ENCODE assay signal across 15 cellular contexts in the genomic region with DNA sequence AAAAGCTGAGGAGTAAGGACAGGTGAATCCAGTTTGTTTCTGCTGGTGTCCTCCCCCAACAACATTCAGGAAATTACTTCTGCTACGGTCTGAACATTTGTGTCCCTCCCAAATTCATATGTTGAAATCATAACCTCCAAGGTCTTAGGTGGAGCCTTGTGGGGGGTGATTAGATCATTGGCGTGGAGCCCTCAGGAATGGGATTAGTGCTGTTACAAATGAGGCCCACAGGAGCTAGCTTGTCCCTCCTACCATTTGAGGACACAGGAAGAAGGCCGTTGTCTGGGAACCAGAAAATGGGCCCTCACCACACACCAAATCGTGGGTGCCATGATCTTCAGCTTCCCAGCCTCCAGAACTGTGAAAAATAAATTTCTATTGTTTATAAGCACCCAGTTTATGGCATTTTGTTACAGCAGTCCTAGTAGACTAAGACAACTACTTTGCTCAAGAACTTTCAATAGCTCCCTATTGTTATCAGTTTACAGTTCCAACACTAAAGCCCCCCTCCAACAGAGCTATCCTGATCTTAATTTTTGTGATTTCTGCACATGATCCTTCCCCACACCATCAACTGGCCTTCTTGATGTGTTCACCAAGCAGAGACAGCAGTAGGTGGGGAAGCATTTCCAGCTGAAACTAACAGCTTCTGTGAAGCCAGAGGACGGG. TPM values are rescaled to one million over a fixed set of nuclear protein-coding genes. Genes with fewer than 3 reads are reported as not detected.
DNase-seq lines count a peak whose midpoint lies in the region; ATAC-seq and TF ChIP-seq lines count a peak whose summit lies in the region.
"Had no signal": no experiment of that assay in that cellular context is flagged by ENCODE, and none has a peak within 500 bp of the region (broad histone marks: within the 10 kb centered on the region; RNA-seq: fewer than 3 reads in every experiment).

No MANE protein-coding gene starts in this region.

- H3K4me3 ChIP-seq in Caco-2 (ENCODE audit: low read depth, low read length) (no peak overlapping the region), HUES6 (ENCODE audit: low read depth, low read length) (peak overlapping the region; percentile 5; the same call in 1 of the 2 replicates), endodermal cell (ENCODE audit: low read length) (no peak overlapping the region), neural progenitor cell (no peak overlapping the region)
- H3K4me3 ChIP-seq: GM23248 had no signal

- CTCF ChIA-PET in Caco-2 (lab: Charles Lee): interaction anchor here (1.3 to 1.7 kb wide), 2 partner anchors 19 to 28 kb away, joined by 8 read pairs; partner anchors contain the start of gene ZNF503
- CTCF ChIA-PET in activated CD4-positive, alpha-beta T cell treated with anti-CD3 and anti-CD28 coated beads for 36 hours (lab: Charles Lee): interaction anchor here (0.8 kb wide), 1 partner anchor 18 kb away, joined by 3 read pairs; no protein-coding TSS in a partner anchor

- H3K4me3 Mint-ChIP-seq in Caco-2 (ENCODE audit: unreplicated experiment) (peak overlapping the region; percentile 72), endodermal cell (no peak overlapping the region), neural progenitor cell (peak overlapping the region; percentile 54)
- no peak overlapping the region for H3K4me3 Mint-ChIP-seq in activated CD4-positive, alpha-beta T cell treated with anti-CD3 and anti-CD28 coated beads for 36 hours
- H3K4me3 Mint-ChIP-seq: naive thymus-derived CD8-positive, alpha-beta T cell had no signal

- H3K79me2 ChIP-seq in neural progenitor cell (ENCODE audit: low read depth): no peaks in the 10 kb centered on the region

- H3K4me2 ChIP-seq in neural progenitor cell: peak overlapping the region; percentile 53

- H3K4me1 ChIP-seq in Caco-2: peaks cover 52% of the 10 kb centered on the region
- peaks cover 53% of the 10 kb centered on the region for H3K4me1 ChIP-seq in HUES6 (ENCODE audit: control insufficient read depth, insufficient read depth, low read length)
- H3K4me1 ChIP-seq in endodermal cell (ENCODE audit: control insufficient read depth, insufficient read depth, low read length): peaks cover 11% of the 10 kb centered on the region
- peaks cover 46% of the 10 kb centered on the region for H3K4me1 ChIP-seq in neural progenitor cell
- H3K4me1 ChIP-seq: BE2C had no signal

- no peak for ATAC-seq in activated CD4-positive, alpha-beta T cell treated with anti-CD3 and anti-CD28 coated beads for 36 hours
- ATAC-seq in sciatic nerve: no peak
- ATAC-seq: naive thymus-derived CD8-positive, alpha-beta T cell had no signal

- no peaks in the 10 kb centered on the region for H3K9me3 ChIP-seq in Caco-2
- no peaks in the 10 kb centered on the region for H3K9me3 ChIP-seq in HUES6 (ENCODE audit: control insufficient read depth, insufficient read depth, low read depth, low read length)
- no peaks in the 10 kb centered on the region for H3K9me3 ChIP-seq in endodermal cell (ENCODE audit: control insufficient read depth, low read length)
- H3K9me3 ChIP-seq in neural progenitor cell (ENCODE audit: low read depth): no peaks in the 10 kb centered on the region
- H3K9me3 ChIP-seq: BE2C had no signal

- H3K27ac ChIP-seq in HUES6 (ENCODE audit: low read depth, low read length): no peak overlapping the region
- no peak overlapping the region for H3K27ac ChIP-seq in endodermal cell (ENCODE audit: low read depth, low read length)
- H3K27ac ChIP-seq in neural progenitor cell: no peak overlapping the region
- H3K27ac ChIP-seq: brain microvascular endothelial cell, GM23248 had no signal

- H3K27ac Mint-ChIP-seq in Caco-2 (ENCODE audit: unreplicated experiment) (peak overlapping the region; percentile 81), endodermal cell (no peak overlapping the region), neural progenitor cell (no peak overlapping the region)
- H3K27ac Mint-ChIP-seq in activated CD4-positive, alpha-beta T cell treated with anti-CD3 and anti-CD28 coated beads for 36 hours: no peak overlapping the region
- H3K27ac Mint-ChIP-seq: naive thymus-derived CD8-positive, alpha-beta T cell had no signal

- no TSS peak for BruUV-seq in Caco-2 (replicated peaks; lab: Mats Ljungman, UMichigan)

- H3K36me3 ChIP-seq in Caco-2 (ENCODE audit: control insufficient read depth, insufficient read depth, low read length) (no peaks in the 10 kb centered on the region), HUES6 (ENCODE audit: control insufficient read depth, insufficient read depth, low read length) (no peaks in the 10 kb centered on the region), endodermal cell (ENCODE audit: control insufficient read depth, insufficient read depth, low read length) (no peaks in the 10 kb centered on the region), neural progenitor cell (no peaks in the 10 kb centered on the region)
- H3K36me3 ChIP-seq: BE2C, brain microvascular endothelial cell had no signal

- H3K9me3 Mint-ChIP-seq in Caco-2 (ENCODE audit: unreplicated experiment): no peaks in the 10 kb centered on the region
- H3K9me3 Mint-ChIP-seq in endodermal cell: no peaks in the 10 kb centered on the region
- peaks cover 2% of the 10 kb centered on the region for H3K9me3 Mint-ChIP-seq in neural progenitor cell
- H3K9me3 Mint-ChIP-seq in activated CD4-positive, alpha-beta T cell treated with anti-CD3 and anti-CD28 coated beads for 36 hours (ENCODE audit: low read depth): no peaks in the 10 kb centered on the region
- H3K9me3 Mint-ChIP-seq: activated naive CD4-positive, alpha-beta T cell treated with anti-CD3 and anti-CD28 coated beads, Interleukin-2, amount 50 U/mL, for 72 hours had no signal

- no peak overlapping the region for H2AFZ ChIP-seq in neural progenitor cell (replicated peaks)
- H2AFZ ChIP-seq: GM23248 had no signal

- peaks cover 7% of the 10 kb centered on the region for H4K20me1 ChIP-seq in neural progenitor cell (ENCODE audit: low read depth)

- DNase-seq in Caco-2 (no peak), endodermal cell (peak; percentile 35), neural progenitor cell (ENCODE audit: low spot score) (no peak), sciatic nerve (ENCODE audit: low spot score) (no peak)
- no peak for DNase-seq in activated naive CD4-positive, alpha-beta T cell treated with anti-CD3 and anti-CD28 coated beads, Interleukin-2, amount 50 U/mL, for 16 hours
- no peak for DNase-seq in activated CD4-positive, alpha-beta T cell treated with anti-CD3 and anti-CD28 coated beads for 36 hours
- DNase-seq: activated CD4-positive, alpha-beta T cell treated with anti-CD3 and anti-CD28 coated beads for 4 hours; naive thymus-derived CD8-positive, alpha-beta T cell; NCI-H1417 treated with DMSO at 0.1 percent for 48 hours; NCI-H345 had no signal

- H3K27me3 Mint-ChIP-seq in Caco-2 (ENCODE audit: insufficient read depth, unreplicated experiment) (no peaks in the 10 kb centered on the region), endodermal cell (ENCODE audit: insufficient read depth) (peaks cover 77% of the 10 kb centered on the region), neural progenitor cell (ENCODE audit: insufficient read depth, low read depth) (peaks cover 26% of the 10 kb centered on the region)
- peaks cover 30% of the 10 kb centered on the region for H3K27me3 Mint-ChIP-seq in activated CD4-positive, alpha-beta T cell treated with anti-CD3 and anti-CD28 coated beads for 36 hours

- H3K36me3 Mint-ChIP-seq in Caco-2 (ENCODE audit: insufficient read depth, unreplicated experiment) (peaks cover 6% of the 10 kb centered on the region), endodermal cell (ENCODE audit: low read depth) (no peaks in the 10 kb centered on the region), neural progenitor cell (no peaks in the 10 kb centered on the region)
- no peaks in the 10 kb centered on the region for H3K36me3 Mint-ChIP-seq in activated CD4-positive, alpha-beta T cell treated with anti-CD3 and anti-CD28 coated beads for 36 hours (ENCODE audit: low read depth)
- H3K36me3 Mint-ChIP-seq: activated naive CD4-positive, alpha-beta T cell treated with anti-CD3 and anti-CD28 coated beads, Interleukin-2, amount 50 U/mL, for 72 hours; naive thymus-derived CD8-positive, alpha-beta T cell had no signal

- no peak overlapping the region for H3K9ac ChIP-seq in HUES6 (ENCODE audit: low read length)
- no peak overlapping the region for H3K9ac ChIP-seq in endodermal cell (ENCODE audit: extremely low read depth, low read length, poor library complexity, severe bottlenecking)
- H3K9ac ChIP-seq in neural progenitor cell: no peak overlapping the region
- H3K9ac ChIP-seq: GM23248 had no signal

- intact Hi-C loops in Caco-2 (cut with micrococcal nuclease; ENCODE audit: unreplicated experiment) (no loop called here), sciatic nerve (cut with DNase I) (no loop called here)
- intact Hi-C loops in activated CD4-positive, alpha-beta T cell treated with anti-CD3 and anti-CD28 coated beads for 36 hours (cut with DNase I, micrococcal nuclease): no loop called here

- WGBS in endodermal cell (ENCODE audit: insufficient coverage in 1 of 2, insufficient read length in 1 of 2), 2 experiments: 74 to 86% methylated on average over 3 to 5 of the region's 5 CpGs

- H3F3A ChIP-seq in neural progenitor cell (ENCODE audit: low read depth): peaks cover 32% of the 10 kb centered on the region

- TF ChIP-seq CTCF in Caco-2 (IDR thresholded peaks at IDR 0.05; ENCODE audit: insufficient read depth in 1 of 2, low read depth in 1 of 2, low read length in 1 of 2, severe bottlenecking in 1 of 2, unreplicated experiment in 1 of 2) (no peak), endodermal cell (conservative IDR thresholded peaks at IDR 0.05) (no peak), neural progenitor cell (IDR thresholded peaks at IDR 0.05) (no peak)

- H3K4me1 Mint-ChIP-seq in Caco-2 (ENCODE audit: low read depth, unreplicated experiment) (peaks cover 44% of the 10 kb centered on the region), endodermal cell (peaks cover 37% of the 10 kb centered on the region), neural progenitor cell (peaks cover 55% of the 10 kb centered on the region)
- no peaks in the 10 kb centered on the region for H3K4me1 Mint-ChIP-seq in activated CD4-positive, alpha-beta T cell treated with anti-CD3 and anti-CD28 coated beads for 36 hours

- POLR2A ChIA-PET in Caco-2 (lab: Charles Lee): interaction anchor here (1.0 to 1.5 kb wide), 2 partner anchors 20 to 27 kb away, joined by 4 to 8 read pairs; partner anchors contain the start of gene ZNF503
- POLR2A ChIA-PET in activated CD4-positive, alpha-beta T cell treated with anti-CD3 and anti-CD28 coated beads for 36 hours (lab: Charles Lee): interaction anchor here (0.6 kb wide), 1 partner anchor 22 kb away, joined by 4 read pairs; no protein-coding TSS in a partner anchor

- H3K27me3 ChIP-seq in Caco-2 (replicated peaks; ENCODE audit: control insufficient read depth, insufficient read depth, low read length) (no peaks in the 10 kb centered on the region), HUES6 (ENCODE audit: control insufficient read depth, insufficient read depth, low read length) (peaks cover 97% of the 10 kb centered on the region), endodermal cell (ENCODE audit: control insufficient read depth, insufficient read depth, low read length, poor library complexity, severe bottlenecking) (peaks cover 41% of the 10 kb centered on the region), neural progenitor cell (peaks cover 95% of the 10 kb centered on the region)
- H3K27me3 ChIP-seq: BE2C had no signal

RNA-seq across cellular contexts. Expression of gene LRMDA, which starts 2.1 kb away (rescaled TPM):
- total RNA-seq in Caco-2 (2022) (18.5 and 21.6 TPM in 2 replicates), endodermal cell (1 to 10 TPM; 1.7 to 5.1 TPM), neural progenitor cell (ENCODE audit: low replicate concordance) (5.2 TPM in 1 of 2 replicates, not detected in the other), sciatic nerve (16.6 TPM)
- polyA plus RNA-seq in endodermal cell (2013, experiment 1 of 2): 1.5 TPM
- polyA plus RNA-seq in endodermal cell (2013, experiment 2 of 2): 0.66 TPM
- total RNA-seq in activated CD4-positive, alpha-beta T cell treated with anti-CD3 and anti-CD28 coated beads for 36 hours: not detected
- total RNA-seq: activated naive CD4-positive, alpha-beta T cell treated with anti-CD3 and anti-CD28 coated beads, Interleukin-2, amount 50 U/mL, for 72 hours; GM23248; naive thymus-derived CD8-positive, alpha-beta T cell had no signal
- polyA plus RNA-seq: naive thymus-derived CD8-positive, alpha-beta T cell had no signal

RNA-seq across cellular contexts. Expression of gene ZNF503, which starts 27.7 kb away (rescaled TPM):
- total RNA-seq in Caco-2 (2022): 35.5 and 35.7 TPM in 2 replicates
- total RNA-seq in endodermal cell: 1 to 10 TPM in 1 of 2 donors, under 1 TPM in 1; 0.40 to 1.1 TPM
- polyA plus RNA-seq in endodermal cell (2013, experiment 1 of 2): 67.9 TPM
- polyA plus RNA-seq in endodermal cell (2013, experiment 2 of 2): 68.5 TPM
- total RNA-seq in neural progenitor cell (ENCODE audit: low replicate concordance): 8.3 and 20.9 TPM in 2 replicates
- under 1 TPM; 0.40 to 0.46 TPM for total RNA-seq in activated CD4-positive, alpha-beta T cell treated with anti-CD3 and anti-CD28 coated beads for 36 hours
- 30.2 TPM for total RNA-seq in sciatic nerve
- polyA plus RNA-seq: naive thymus-derived CD8-positive, alpha-beta T cell had no signal

Comparison
In these comparisons a context has a peak if more than half of its experiments do, and no peak if none do; other contexts are left out.
1. H3K4me3 Mint-ChIP-seq: peak in Caco-2 (single experiment) and neural progenitor cell (single experiment); none in endodermal cell (single experiment) and activated CD4-positive, alpha-beta T cell treated with anti-CD3 and anti-CD28 coated beads for 36 hours (single experiment).